In genomic region chr14:60649815-60650381, GRCh38 we compare ENCODE assay signal across 8 cellular contexts. TPM values are rescaled to one million over a fixed set of nuclear protein-coding genes. Genes with fewer than 3 reads are reported as not detected.
DNase-seq lines count a peak whose midpoint lies in the region; ATAC-seq, FAIRE-seq and TF ChIP-seq lines count a peak whose summit lies in the region.

No MANE protein-coding gene starts in this region.

- no peak overlapping the region for H2AFZ ChIP-seq in neural progenitor cell (replicated peaks)

- ATAC-seq in GM18520 (IDR thresholded peaks at IDR 0.05; ENCODE audit: unreplicated experiment) (no peak), HG03139 (IDR thresholded peaks at IDR 0.05; ENCODE audit: unreplicated experiment) (no peak), GM18873 (IDR thresholded peaks at IDR 0.05; ENCODE audit: low FRiP score, unreplicated experiment) (no peak)

- H3K4me2 ChIP-seq in neural progenitor cell = peak overlapping the region; percentile 76

- H3K9ac ChIP-seq in neural progenitor cell = no peak overlapping the region

- H3K27me3 ChIP-seq in bronchial epithelial cell (ENCODE audit: control insufficient read depth, insufficient read depth, low read length) = no peaks in the 10 kb centered on the region
- peaks cover 100% of the 10 kb centered on the region for H3K27me3 ChIP-seq in neural progenitor cell

- H3K27me3 Mint-ChIP-seq in neural progenitor cell (ENCODE audit: insufficient read depth, low read depth) = peaks cover 90% of the 10 kb centered on the region

- peaks cover 50% of the 10 kb centered on the region for H3K4me1 ChIP-seq in neural progenitor cell

- no peaks in the 10 kb centered on the region for H3K36me3 Mint-ChIP-seq in neural progenitor cell

- TF ChIP-seq CTCF in bronchial epithelial cell (IDR thresholded peaks at IDR 0.05; ENCODE audit: insufficient read depth, low read length, severe bottlenecking) = no peak
- TF ChIP-seq CTCF in neural progenitor cell (IDR thresholded peaks at IDR 0.05) = no peak

- no peaks in the 10 kb centered on the region for H3K36me3 ChIP-seq in bronchial epithelial cell (ENCODE audit: control insufficient read depth, insufficient read depth, low read length)
- no peaks in the 10 kb centered on the region for H3K36me3 ChIP-seq in neural progenitor cell

- no peak overlapping the region for H3K27ac Mint-ChIP-seq in neural progenitor cell

- no peak overlapping the region for H3K27ac ChIP-seq in neural progenitor cell

- peaks cover 6% of the 10 kb centered on the region for H3K9me3 Mint-ChIP-seq in neural progenitor cell

- peak overlapping the region; percentile 87 for H3K4me3 ChIP-seq in bronchial epithelial cell (ENCODE audit: low read depth, low read length)
- H3K4me3 ChIP-seq in neural progenitor cell = peak overlapping the region; percentile 43

- H3K79me2 ChIP-seq in neural progenitor cell (ENCODE audit: low read depth) = no peaks in the 10 kb centered on the region

- H3K4me3 Mint-ChIP-seq in neural progenitor cell = peak overlapping the region; percentile 84

- H3K9me3 ChIP-seq in neural progenitor cell (ENCODE audit: low read depth) = no peaks in the 10 kb centered on the region

- FAIRE-seq in bronchial epithelial cell (lab: Jason Lieb, UNC) = no peak

- H4K20me1 ChIP-seq in neural progenitor cell (ENCODE audit: low read depth) = peaks cover 94% of the 10 kb centered on the region

- H3K4me1 Mint-ChIP-seq in neural progenitor cell = peaks cover 42% of the 10 kb centered on the region

- peaks cover 73% of the 10 kb centered on the region for H3F3A ChIP-seq in neural progenitor cell (ENCODE audit: low read depth)

- DNase-seq in ELR (ENCODE audit: low read depth) (peak; percentile 57), NCI-H2029 (lab: John Stamatoyannopoulos, UW) (peak; percentile 98), bronchial epithelial cell (ENCODE audit: low read depth) (peak; percentile 40), neural progenitor cell (ENCODE audit: low spot score) (peak; percentile 52), pons (ENCODE audit: low spot score) (no peak)

RNA-seq across cellular contexts. Expression of gene SIX1, which starts 0.6 kb away (rescaled TPM):
- total RNA-seq in bronchial epithelial cell (5.3 and 6.5 TPM in 2 replicates), neural progenitor cell (ENCODE audit: low replicate concordance) (0.28 TPM in 1 of 2 replicates, not detected in the other)
